Comparison of ENCODE assay signal across 8 cellular contexts in genomic region chr1:234500269-234500668, GRCh38. TPM values are rescaled to one million over a fixed set of nuclear protein-coding genes. Genes with fewer than 3 reads are reported as not detected.
DNase-seq lines count a peak whose midpoint lies in the region; ATAC-seq, FAIRE-seq and TF ChIP-seq lines count a peak whose summit lies in the region.

No MANE protein-coding gene starts in this region.

- POLR2A ChIA-PET in activated CD4-positive, alpha-beta memory T cell treated with anti-CD3 and anti-CD28 coated beads for 36 hours (lab: Charles Lee), result interaction anchor here (0.8 to 2.6 kb wide), 13 partner anchors 13 to 583 kb away, joined by 3 to 17 read pairs (median 6); partner anchors contain the start of genes IRF2BP2 and TARBP1

- no peak for TF ChIP-seq CTCF in kidney (IDR thresholded peaks at IDR 0.05; ENCODE audit: borderline replicate concordance, extremely low read depth, insufficient read depth)
- no peak for TF ChIP-seq CTCF in tibial nerve (IDR thresholded peaks at IDR 0.05)

- CTCF ChIA-PET in activated CD4-positive, alpha-beta memory T cell treated with anti-CD3 and anti-CD28 coated beads for 36 hours (lab: Charles Lee), result interaction anchor here (0.9 to 4.2 kb wide), 16 partner anchors 10 to 605 kb away, joined by 3 to 44 read pairs (median 5); no protein-coding TSS in a partner anchor

- peaks cover 23% of the 10 kb centered on the region for H3K9me3 Mint-ChIP-seq in activated CD4-positive, alpha-beta memory T cell treated with anti-CD3 and anti-CD28 coated beads for 36 hours

- TF ChIP-seq EP300 in tibial nerve (IDR thresholded peaks at IDR 0.05), result no peak

- peak overlapping the region in 1 of 2 donors; percentile 72 for H3K9ac ChIP-seq in kidney (ENCODE audit: low read length in 2 of 2)

- no peaks in the 10 kb centered on the region for H3K27me3 ChIP-seq in tibial nerve

- H3K27ac ChIP-seq in kidney (ENCODE audit: low read depth in 2 of 2, low read length in 2 of 2), result peak overlapping the region; percentile 90 to 94
- H3K27ac ChIP-seq in tibial nerve, result peak overlapping the region; percentile 86 to 93 (median 90)

- H3K4me1 ChIP-seq in kidney (ENCODE audit: control insufficient read depth in 1 of 2, insufficient read depth in 1 of 2, low read depth in 1 of 2, low read length in 2 of 2) (peaks cover 14 to 18% of the 10 kb centered on the region in 2 donors), tibial nerve (peaks cover 0 to 31% (median 21%) of the 10 kb centered on the region in 4 donors)

- H3K4me3 Mint-ChIP-seq in activated CD4-positive, alpha-beta memory T cell treated with anti-CD3 and anti-CD28 coated beads for 36 hours, result no peak overlapping the region

- H3K4me1 Mint-ChIP-seq in activated CD4-positive, alpha-beta memory T cell treated with anti-CD3 and anti-CD28 coated beads for 36 hours (ENCODE audit: low read depth), result peaks cover 71% of the 10 kb centered on the region

- 32 to 45% methylated on average over 2 of the region's 2 CpGs for WGBS in tibial nerve, 2 donors

- FAIRE-seq in kidney (lab: Jason Lieb, UNC), result no peak

- no peak for DNase-seq in Right ventricle myocardium superior
- DNase-seq in left cardiac atrium, result no peak
- peak; percentile 77 for DNase-seq in activated CD4-positive, alpha-beta memory T cell treated with anti-CD3 and anti-CD28 coated beads for 36 hours
- no peak for DNase-seq in kidney
- peak in 1 of 2 donors; percentile 40 for DNase-seq in tibial nerve (ENCODE audit: low spot score in 2 of 2)
- DNase-seq in posterior vena cava (ENCODE audit: low spot score), result no peak
- no peak for DNase-seq in GM19240 (ENCODE audit: insufficient read length, low spot score)
- DNase-seq in dedifferentiated amniotic fluid mesenchymal stem cell (ENCODE audit: extremely low spot score), result no peak

- H3K9me3 ChIP-seq in kidney (ENCODE audit: control insufficient read depth in 1 of 2, low read length in 2 of 2) (no peaks in the 10 kb centered on the region), tibial nerve (no peaks in the 10 kb centered on the region)

- intact Hi-C loops in Right ventricle myocardium superior (cut with DNase I) (no loop called here), left cardiac atrium (cut with DNase I) (no loop called here), kidney (cut with DNase I) (no loop called here), posterior vena cava (cut with DNase I) (loop anchor here (10.0 kb wide), 2 partner anchors 95 to 475 kb away; no protein-coding TSS in a partner anchor)
- intact Hi-C loops in activated CD4-positive, alpha-beta memory T cell treated with anti-CD3 and anti-CD28 coated beads for 36 hours (cut with micrococcal nuclease), result loop anchor here (1.0 to 5.0 kb wide), 7 partner anchors 42 to 917 kb away; no protein-coding TSS in a partner anchor

- H3K4me3 ChIP-seq in kidney (ENCODE audit: low read length in 2 of 2), result peak overlapping the region in 1 of 2 donors; percentile 52
- no peak overlapping the region for H3K4me3 ChIP-seq in tibial nerve

- H3K36me3 ChIP-seq in kidney (ENCODE audit: control insufficient read depth in 1 of 2, insufficient read depth in 2 of 2, low read length in 2 of 2) (no peaks in the 10 kb centered on the region), tibial nerve (no peaks in the 10 kb centered on the region)

- H3K36me3 Mint-ChIP-seq in activated CD4-positive, alpha-beta memory T cell treated with anti-CD3 and anti-CD28 coated beads for 36 hours, result peaks cover 8% of the 10 kb centered on the region

- H3K27ac Mint-ChIP-seq in activated CD4-positive, alpha-beta memory T cell treated with anti-CD3 and anti-CD28 coated beads for 36 hours, result peak overlapping the region; percentile 85

- H3K27me3 Mint-ChIP-seq in activated CD4-positive, alpha-beta memory T cell treated with anti-CD3 and anti-CD28 coated beads for 36 hours, result peaks cover 4% of the 10 kb centered on the region

- peak; percentile 1 for ATAC-seq in Right ventricle myocardium superior (ENCODE audit: poor library complexity)
- ATAC-seq in left cardiac atrium, result no peak

- TF ChIP-seq POLR2A in tibial nerve (IDR thresholded peaks at IDR 0.05), result no peak

RNA-seq across cellular contexts. Expression of gene TARBP1, which starts 21.3 kb away (rescaled TPM):
- total RNA-seq in Right ventricle myocardium superior (9.2 TPM), left cardiac atrium (10 to 100 TPM in 1 of 2 donors, 1 to 10 TPM in 1; 9.6 to 10.1 TPM), kidney (26.2 TPM), tibial nerve (10 to 100 TPM; 24.9 to 48.9 (median 34.4) TPM), posterior vena cava (10 to 100 TPM; 13.8 to 20.0 TPM)
- 10 to 100 TPM; 28.9 to 30.1 TPM for total RNA-seq in activated CD4-positive, alpha-beta memory T cell treated with anti-CD3 and anti-CD28 coated beads for 36 hours
- 14.3 TPM for polyA plus RNA-seq in kidney (ENCODE audit: insufficient read depth, low read depth, low replicate concordance)

Comparison
In these comparisons a context has a peak if more than half of its experiments do, and no peak if none do; other contexts are left out.
1. intact Hi-C loops: an anchor here in activated CD4-positive, alpha-beta memory T cell treated with anti-CD3 and anti-CD28 coated beads for 36 hours (1.0 to 5.0 kb wide) and posterior vena cava (10.0 kb wide); none called in Right ventricle myocardium superior, left cardiac atrium and kidney.